27 cellular contexts compared by ENCODE assay signal in genomic region chr15:42120285-42120684, GRCh38.
"Had no signal": no experiment of that assay in that cellular context is flagged by ENCODE, and none has a peak within 500 bp of the region (broad histone marks: within the 10 kb centered on the region; RNA-seq: fewer than 3 reads in every experiment).

No MANE protein-coding gene starts in this region.

- DNase-seq: activated B cell treated with CpG ODN at 0.5 μM for 24 hours; activated CD4-positive, alpha-beta memory T cell treated with anti-CD3 and anti-CD28 coated beads for 36 hours; activated CD4-positive, alpha-beta T cell treated with anti-CD3 and anti-CD28 coated beads for 4 hours; activated CD4-positive, alpha-beta T cell treated with anti-CD3 and anti-CD28 coated beads, Interleukin-2, amount 10 ng/mL, durations not matched to agents 24 days and 14 days; activated CD4-positive, alpha-beta T cell treated with anti-CD3 and anti-CD28 coated beads, Interleukin-2, amount 50 U/mL, for 1 hour; activated CD4-positive, alpha-beta T cell treated with anti-CD3 and anti-CD28 coated beads, Interleukin-2, amount 50 U/mL, for 4 hours; activated CD4-positive, CD25-positive, alpha-beta regulatory T cell treated with anti-CD3 and anti-CD28 coated beads, Interleukin-2, amount 50 U/mL, for 72 hours; activated CD8-positive, alpha-beta memory T cell treated with anti-CD3 and anti-CD28 coated beads, Interleukin-2, amount 10 ng/mL, durations not matched to agents 7 days and 5 days; activated CD8-positive, alpha-beta T cell treated with anti-CD3 and anti-CD28 coated beads for 36 hours; activated effector memory CD4-positive, alpha-beta T cell treated with anti-CD3 and anti-CD28 coated beads, Interleukin-2, amount 50 U/mL, for 16 hours; activated gamma-delta T cell treated with Interleukin-2 at 50 U/mL for 16 hours; activated naive CD4-positive, alpha-beta T cell; activated naive CD4-positive, alpha-beta T cell treated with anti-CD3 and anti-CD28 coated beads for 36 hours; activated naive CD4-positive, alpha-beta T cell treated with anti-CD3 and anti-CD28 coated beads, Interleukin-2, amount 50 U/mL, for 16 hours; activated naive CD8-positive, alpha-beta T cell treated with anti-CD3 and anti-CD28 coated beads for 36 hours; activated T-cell treated with anti-CD3 and anti-CD28 coated beads for 4 hours; activated T-cell treated with anti-CD3 and anti-CD28 coated beads, Interleukin-2, amount 50 U/mL, for 1 hour; activated T-cell treated with anti-CD3 and anti-CD28 coated beads, Interleukin-2, amount 50 U/mL, for 4 hours; activated T-cell treated with anti-CD3 and anti-CD28 coated beads, Interleukin-2, amount 50 U/mL, for 72 hours; adrenal gland; amniotic stem cell; aorta; body of pancreas; brain microvascular endothelial cell; central memory CD4-positive, alpha-beta T cell; T-helper 9 cell had no signal

- H3K27me3 ChIP-seq: adrenal gland, body of pancreas, breast epithelium had no signal

- H3K4me3 ChIP-seq: adrenal gland, body of pancreas, breast epithelium had no signal

- H3K27ac ChIP-seq: adrenal gland, body of pancreas, brain microvascular endothelial cell, breast epithelium had no signal
